In the genomic region with DNA sequence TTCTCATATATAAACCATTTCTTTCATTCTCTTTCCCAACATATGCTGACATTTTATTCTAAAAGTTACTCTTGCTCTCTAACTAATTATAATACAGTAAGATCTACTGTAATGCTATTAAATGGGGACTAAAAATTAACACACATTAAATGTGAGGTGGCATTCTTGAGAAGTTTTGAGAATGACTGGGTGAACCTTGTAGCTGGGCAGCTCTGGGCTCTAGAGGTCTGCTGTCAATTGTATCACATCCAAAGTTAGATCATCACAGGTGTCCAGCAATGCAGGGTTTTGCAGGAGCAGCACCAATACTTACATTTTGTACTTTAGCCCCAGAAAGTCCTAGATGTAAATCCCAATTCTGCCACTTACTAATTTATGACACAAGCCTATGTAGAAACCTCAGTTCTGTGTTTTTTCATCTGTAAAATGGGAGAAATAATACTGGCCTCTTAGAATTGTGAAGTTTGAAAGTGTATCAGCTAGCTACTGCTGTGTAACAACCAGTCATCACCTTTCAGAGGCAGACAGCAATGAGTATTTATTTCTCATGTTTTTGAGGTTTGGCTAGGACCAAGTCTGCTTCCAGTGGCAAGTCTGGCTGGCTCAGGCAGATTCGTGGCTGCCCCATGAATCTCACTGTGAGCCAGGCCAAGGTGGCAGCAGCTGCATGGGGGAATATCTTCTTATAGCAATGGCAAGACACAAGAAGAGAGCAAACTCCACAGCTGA, we compare ENCODE assay signal across 1 cellular context.
A peak's percentile ranks its signal among the peaks of the same experiment; 100 is the strongest.
TF ChIP-seq lines count a peak whose summit lies in the region.

No MANE protein-coding gene starts in this region.

TF ChIP-seq in HepG2, 621 proteins besides CTCF, POLR2A, EP300 and RAD21 (continued from another document):
- TF ChIP-seq, protein P1, sequence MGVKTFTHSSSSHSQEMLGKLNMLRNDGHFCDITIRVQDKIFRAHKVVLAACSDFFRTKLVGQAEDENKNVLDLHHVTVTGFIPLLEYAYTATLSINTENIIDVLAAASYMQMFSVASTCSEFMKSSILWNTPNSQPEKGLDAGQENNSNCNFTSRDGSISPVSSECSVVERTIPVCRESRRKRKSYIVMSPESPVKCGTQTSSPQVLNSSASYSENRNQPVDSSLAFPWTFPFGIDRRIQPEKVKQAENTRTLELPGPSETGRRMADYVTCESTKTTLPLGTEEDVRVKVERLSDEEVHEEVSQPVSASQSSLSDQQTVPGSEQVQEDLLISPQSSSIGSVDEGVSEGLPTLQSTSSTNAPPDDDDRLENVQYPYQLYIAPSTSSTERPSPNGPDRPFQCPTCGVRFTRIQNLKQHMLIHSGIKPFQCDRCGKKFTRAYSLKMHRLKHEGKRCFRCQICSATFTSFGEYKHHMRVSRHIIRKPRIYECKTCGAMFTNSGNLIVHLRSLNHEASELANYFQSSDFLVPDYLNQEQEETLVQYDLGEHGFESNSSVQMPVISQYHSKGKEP (CRISPR knock-in tag; IDR thresholded peaks at IDR 0.05), result no peak
- no peak for TF ChIP-seq GRHL1 (CRISPR knock-in tag; conservative IDR thresholded peaks at IDR 0.05)
- peak; percentile 89 for TF ChIP-seq RBAK (CRISPR knock-in tag; IDR thresholded peaks at IDR 0.05)
